ENCODE assay signal across 15 cellular contexts in the genomic region with DNA sequence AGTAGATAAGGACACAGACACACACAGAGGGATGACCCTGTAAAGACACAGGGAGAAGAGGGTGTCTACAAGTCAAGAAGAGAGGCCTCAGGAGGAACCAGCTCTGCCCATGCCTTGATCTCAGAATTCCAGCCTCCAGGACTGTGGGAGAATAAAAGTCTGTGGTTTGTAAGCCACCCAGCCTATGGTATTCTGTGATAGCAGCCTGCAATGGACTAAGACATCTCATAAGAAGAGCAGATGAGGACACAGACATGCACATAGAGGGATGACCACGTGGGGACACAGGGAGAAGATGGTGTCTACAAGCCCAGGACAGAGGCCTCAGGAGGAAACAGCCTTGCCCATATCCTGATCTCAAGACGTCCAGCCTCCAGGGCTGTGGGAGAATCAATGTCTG. TPM values are rescaled to one million over a fixed set of nuclear protein-coding genes. Genes with fewer than 3 reads are reported as not detected.
DNase-seq lines count a peak whose midpoint lies in the region; ATAC-seq and TF ChIP-seq lines count a peak whose summit lies in the region.
"Had no signal": no experiment of that assay in that cellular context is flagged by ENCODE, and none has a peak within 500 bp of the region (broad histone marks: within the 10 kb centered on the region; RNA-seq: fewer than 3 reads in every experiment).

No MANE protein-coding gene starts in this region.

- no peaks in the 10 kb centered on the region for H3K36me3 Mint-ChIP-seq in nephron progenitor cell (ENCODE audit: low read depth)

- H3K9me3 ChIP-seq in sigmoid colon (no peaks in the 10 kb centered on the region), psoas muscle (no peaks in the 10 kb centered on the region)
- H3K9me3 ChIP-seq: A549, Caco-2 had no signal

- H3K4me3 ChIP-seq in sigmoid colon (no peak overlapping the region), psoas muscle (no peak overlapping the region)
- H3K4me3 ChIP-seq: A549, GM23338 had no signal

- peak overlapping the region; percentile 75 to 87 for H3K27ac Mint-ChIP-seq in stimulated activated naive CD8-positive, alpha-beta T cell treated with anti-CD3 and anti-CD28 coated beads, Interleukin-15, amount 100 ng/mL, for 72 hours
- H3K27ac Mint-ChIP-seq in nephron progenitor cell: peak overlapping the region; percentile 39
- H3K27ac Mint-ChIP-seq: CD4-positive, alpha-beta T cell; GM23338 had no signal

- H3K4me1 Mint-ChIP-seq in stimulated activated naive CD8-positive, alpha-beta T cell treated with anti-CD3 and anti-CD28 coated beads, Interleukin-15, amount 100 ng/mL, for 72 hours: peaks cover 22% of the 10 kb centered on the region
- H3K4me1 Mint-ChIP-seq in nephron progenitor cell: no peaks in the 10 kb centered on the region

- TF ChIP-seq POLR2A in sigmoid colon (IDR thresholded peaks at IDR 0.05): no peak

- no peak for TF ChIP-seq CTCF in nephron progenitor cell (IDR thresholded peaks at IDR 0.05)
- TF ChIP-seq CTCF in sigmoid colon (IDR thresholded peaks at IDR 0.05): no peak
- no peak for TF ChIP-seq CTCF in GM10266 (IDR thresholded peaks at IDR 0.05; ENCODE audit: control insufficient read depth, insufficient read depth, low read depth, missing control alignments)
- TF ChIP-seq CTCF in psoas muscle (IDR thresholded peaks at IDR 0.05): no peak

- no peak overlapping the region for H3K4me3 Mint-ChIP-seq in stimulated activated naive CD8-positive, alpha-beta T cell treated with anti-CD3 and anti-CD28 coated beads, Interleukin-15, amount 100 ng/mL, for 72 hours
- H3K4me3 Mint-ChIP-seq in nephron progenitor cell: no peak overlapping the region
- H3K4me3 Mint-ChIP-seq: CD4-positive, alpha-beta T cell; GM23338 had no signal

- H3K27me3 ChIP-seq in sigmoid colon (no peaks in the 10 kb centered on the region), psoas muscle (ENCODE audit: insufficient read depth in 3 of 3, low read length in 2 of 3) (no peaks in the 10 kb centered on the region)

- no peaks in the 10 kb centered on the region for H3K9me3 Mint-ChIP-seq in stimulated activated naive CD8-positive, alpha-beta T cell treated with anti-CD3 and anti-CD28 coated beads, Interleukin-15, amount 100 ng/mL, for 72 hours
- peaks cover 4% of the 10 kb centered on the region for H3K9me3 Mint-ChIP-seq in nephron progenitor cell
- H3K9me3 Mint-ChIP-seq: CD4-positive, alpha-beta T cell; GM23338 had no signal

- H3K27ac ChIP-seq in sigmoid colon (no peak overlapping the region), psoas muscle (no peak overlapping the region)
- H3K27ac ChIP-seq: 22Rv1, A549, C4-2B had no signal

- TF ChIP-seq EP300 in sigmoid colon (IDR thresholded peaks at IDR 0.05): no peak

- WGBS in sigmoid colon, 2 donors: 81% methylated on average over 2 of the region's 2 CpGs
- 71 to 76% (median 75%) methylated on average over 2 of the region's 2 CpGs for WGBS in psoas muscle, 3 donors

- H3K4me1 ChIP-seq in sigmoid colon: no peaks in the 10 kb centered on the region
- no peaks in the 10 kb centered on the region for H3K4me1 ChIP-seq in psoas muscle
- H3K4me1 ChIP-seq: A549, Caco-2 had no signal

- no peaks in the 10 kb centered on the region for H3K36me3 ChIP-seq in sigmoid colon
- no peaks in the 10 kb centered on the region for H3K36me3 ChIP-seq in psoas muscle (ENCODE audit: insufficient read depth in 1 of 2, low read depth in 1 of 2)

- H3K27me3 Mint-ChIP-seq in stimulated activated naive CD8-positive, alpha-beta T cell treated with anti-CD3 and anti-CD28 coated beads, Interleukin-15, amount 100 ng/mL, for 72 hours: peaks cover 9% of the 10 kb centered on the region
- H3K27me3 Mint-ChIP-seq in nephron progenitor cell (ENCODE audit: low read depth, poor library complexity): peaks cover 7% of the 10 kb centered on the region

- DNase-seq in stimulated activated naive CD8-positive, alpha-beta T cell treated with anti-CD3 and anti-CD28 coated beads, Interleukin-15, amount 100 ng/mL, for 72 hours: no peak
- no peak for DNase-seq in stimulated activated naive CD8-positive, alpha-beta T cell treated with anti-CD3 and anti-CD28 coated beads, Interleukin-15, Interleukin-2, amounts not matched to agents 100 U/mL and 50 U/mL, for 24 hours
- DNase-seq in nephron progenitor cell: no peak
- DNase-seq in sigmoid colon: peak; percentile 9
- no peak for DNase-seq in NCI-H128 (lab: John Stamatoyannopoulos, UW; ENCODE audit: unreplicated experiment)
- no peak for DNase-seq in GM10266 (ENCODE audit: extremely low spot score)
- no peak for DNase-seq in psoas muscle
- DNase-seq: AML-193; Caco-2; CD4-positive, alpha-beta T cell had no signal

- ATAC-seq in stimulated activated naive CD8-positive, alpha-beta T cell treated with anti-CD3 and anti-CD28 coated beads, Interleukin-15, amount 100 ng/mL, for 72 hours: no peak
- ATAC-seq in stimulated activated naive CD8-positive, alpha-beta T cell treated with anti-CD3 and anti-CD28 coated beads, Interleukin-15, Interleukin-2, amounts not matched to agents 100 U/mL and 50 U/mL, for 24 hours: no peak
- no peak for ATAC-seq in psoas muscle
- ATAC-seq: GM23338 had no signal

- intact Hi-C loops in sigmoid colon (cut with DNase I) (no loop called here), psoas muscle (cut with DNase I) (no loop called here)

RNA-seq across cellular contexts. Expression of gene XG, which starts 9.4 kb away (rescaled TPM):
- 1 to 10 TPM in 1 of 4 donors, not detected in 3; 1.1 TPM for total RNA-seq in sigmoid colon
- polyA plus RNA-seq in sigmoid colon: under 1 TPM in 1 of 3 donors, not detected in 2; 0.03 TPM
- total RNA-seq in psoas muscle: 1 to 10 TPM in 1 of 4 donors, under 1 TPM in 3; 0.29 to 3.5 (median 0.66) TPM
- under 1 TPM; 0.46 to 0.87 (median 0.52) TPM for polyA plus RNA-seq in psoas muscle
- total RNA-seq: CD4-positive, alpha-beta T cell; HT-29 had no signal
